Comparison of ENCODE assay signal across 23 cellular contexts in genomic region chr19:45826934-45827333, GRCh38. TPM values are rescaled to one million over a fixed set of nuclear protein-coding genes. Genes with fewer than 3 reads are reported as not detected.
"Had no signal": no experiment of that assay in that cellular context is flagged by ENCODE, and none has a peak within 500 bp of the region (broad histone marks: within the 10 kb centered on the region; RNA-seq: fewer than 3 reads in every experiment).

No MANE protein-coding gene starts in this region.

- H3K9me3 Mint-ChIP-seq: activated CD4-positive, alpha-beta memory T cell treated with anti-CD3 and anti-CD28 coated beads, Interleukin-2, amount 10 ng/mL, durations not matched to agents 7 days and 5 days; mesothelial cell of epicardium; nephron; stimulated activated naive CD8-positive, alpha-beta T cell treated with anti-CD3 and anti-CD28 coated beads, Interleukin-15, Interleukin-2, amounts not matched to agents 100 ng/mL and 50 ng/mL, for 24 hours; T-helper 2 cell treated with Interferon-gamma antibody and Interleukin-4, amounts not matched to agents 5 μg/mL and 100 μg/mL, for 36 hours had no signal

- H3K27ac ChIP-seq: cardiac muscle cell, prostate gland, right atrium auricular region, tibial nerve had no signal

- ATAC-seq: activated CD8-positive, alpha-beta memory T cell treated with anti-CD3 and anti-CD28 coated beads, Interleukin-2, amount 10 ng/mL, durations not matched to agents 7 days and 5 days; left lobe of liver had no signal

- H3K4me3 Mint-ChIP-seq: activated CD4-positive, alpha-beta memory T cell treated with anti-CD3 and anti-CD28 coated beads, Interleukin-2, amount 10 ng/mL, durations not matched to agents 7 days and 5 days; activated CD8-positive, alpha-beta memory T cell treated with anti-CD3 and anti-CD28 coated beads, Interleukin-2, amount 10 ng/mL, durations not matched to agents 7 days and 5 days; activated naive CD8-positive, alpha-beta T cell; mesothelial cell of epicardium; nephron; stimulated activated naive CD8-positive, alpha-beta T cell treated with anti-CD3 and anti-CD28 coated beads, Interleukin-15, Interleukin-2, amounts not matched to agents 100 ng/mL and 50 ng/mL, for 24 hours; T-helper 2 cell treated with Interferon-gamma antibody and Interleukin-4, amounts not matched to agents 5 μg/mL and 100 μg/mL, for 36 hours had no signal

- H3K4me1 Mint-ChIP-seq: mesothelial cell of epicardium had no signal

- H3K4me3 ChIP-seq: cardiac muscle cell, lung, prostate gland, right atrium auricular region, tibial nerve had no signal

- H3K27ac Mint-ChIP-seq: activated CD4-positive, alpha-beta memory T cell treated with anti-CD3 and anti-CD28 coated beads, Interleukin-2, amount 10 ng/mL, durations not matched to agents 7 days and 5 days; activated CD8-positive, alpha-beta memory T cell treated with anti-CD3 and anti-CD28 coated beads, Interleukin-2, amount 10 ng/mL, durations not matched to agents 7 days and 5 days; activated naive CD8-positive, alpha-beta T cell; mesothelial cell of epicardium; nephron; stimulated activated naive CD8-positive, alpha-beta T cell treated with anti-CD3 and anti-CD28 coated beads, Interleukin-15, Interleukin-2, amounts not matched to agents 100 ng/mL and 50 ng/mL, for 24 hours; T-helper 2 cell treated with Interferon-gamma antibody and Interleukin-4, amounts not matched to agents 5 μg/mL and 100 μg/mL, for 36 hours had no signal

- H3K9me3 ChIP-seq: prostate gland, right atrium auricular region, tibial nerve had no signal

- H3K4me1 ChIP-seq: right atrium auricular region, tibial nerve had no signal

- H3K27me3 Mint-ChIP-seq: activated CD4-positive, alpha-beta memory T cell treated with anti-CD3 and anti-CD28 coated beads, Interleukin-2, amount 10 ng/mL, durations not matched to agents 7 days and 5 days; activated CD8-positive, alpha-beta memory T cell treated with anti-CD3 and anti-CD28 coated beads, Interleukin-2, amount 10 ng/mL, durations not matched to agents 7 days and 5 days; activated naive CD8-positive, alpha-beta T cell; stimulated activated naive CD8-positive, alpha-beta T cell treated with anti-CD3 and anti-CD28 coated beads, Interleukin-15, Interleukin-2, amounts not matched to agents 100 ng/mL and 50 ng/mL, for 24 hours had no signal

- H3K27me3 ChIP-seq: cardiac muscle cell, right atrium auricular region, tibial nerve had no signal

- DNase-seq: activated CD4-positive, alpha-beta memory T cell treated with anti-CD3 and anti-CD28 coated beads, Interleukin-2, amount 10 ng/mL, durations not matched to agents 7 days and 5 days; activated CD4-positive, alpha-beta T cell treated with anti-CD3 and anti-CD28 coated beads for 48 hours; activated CD4-positive, CD25-positive, alpha-beta regulatory T cell; activated CD8-positive, alpha-beta memory T cell treated with anti-CD3 and anti-CD28 coated beads, Interleukin-2, amount 10 ng/mL, durations not matched to agents 7 days and 5 days; amygdala; erythroblast; foreskin melanocyte; head of caudate nucleus; kidney; occipital lobe; stimulated activated CD4-positive, alpha-beta T cell treated with anti-CD3 and anti-CD28 coated beads, Interleukin-12 subunit alpha, Interleukin-12 subunit beta, amount 100 ng/mL, for 4 hours; stimulated activated CD4-positive, alpha-beta T cell treated with anti-CD3 and anti-CD28 coated beads, Interleukin-1b, Interleukin-23, amount 100 ng/mL, for 48 hours had no signal

RNA-seq across cellular contexts. Expression of gene RSPH6A, which starts 11.8 kb away (rescaled TPM):
- total RNA-seq: left lobe of liver, right atrium auricular region had no signal

RNA-seq across cellular contexts. Expression of gene FOXA3, which starts 37.2 kb away (rescaled TPM):
- total RNA-seq: activated CD4-positive, alpha-beta memory T cell treated with anti-CD3 and anti-CD28 coated beads, Interleukin-2, amount 10 ng/mL, durations not matched to agents 7 days and 5 days; mesothelial cell of epicardium; occipital lobe; right atrium auricular region; tibial nerve had no signal
